In the genomic region with DNA sequence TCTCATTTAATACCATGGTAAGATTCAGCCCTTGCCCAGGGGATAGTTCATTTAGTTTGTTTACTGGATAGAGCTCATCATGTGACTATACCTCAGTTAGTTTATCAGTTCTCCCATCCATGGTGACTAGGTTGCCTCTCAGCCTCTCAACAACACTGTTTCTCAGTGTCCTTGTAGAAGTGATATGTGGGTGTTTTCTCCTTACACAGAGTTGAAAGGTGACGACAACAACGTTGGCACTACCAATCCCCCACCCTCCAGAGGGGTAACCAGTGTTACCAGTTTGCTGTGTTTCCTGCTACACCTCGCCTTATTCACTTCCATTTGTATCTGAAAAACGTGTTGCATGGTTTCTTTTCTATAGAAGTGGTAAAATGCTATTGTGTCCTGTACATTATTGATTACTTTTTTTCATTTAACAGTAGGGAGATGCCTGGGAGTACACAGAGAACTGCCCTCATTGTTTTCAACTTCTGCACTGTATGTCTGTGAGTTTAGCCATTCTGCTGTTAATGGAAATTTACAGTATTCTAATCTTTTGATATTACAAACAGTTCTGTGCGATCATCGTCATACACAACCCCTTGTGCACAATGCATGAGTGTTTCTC, we compare ENCODE assay signal across 10 cellular contexts. TPM values are rescaled to one million over a fixed set of nuclear protein-coding genes. Genes with fewer than 3 reads are reported as not detected.
A peak's percentile ranks its signal among the peaks of the same experiment; 100 is the strongest.
DNase-seq lines count a peak whose midpoint lies in the region; ATAC-seq, FAIRE-seq and TF ChIP-seq lines count a peak whose summit lies in the region.
"Had no signal": no experiment of that assay in that cellular context is flagged by ENCODE, and none has a peak within 500 bp of the region (broad histone marks: within the 10 kb centered on the region; RNA-seq: fewer than 3 reads in every experiment).

No MANE protein-coding gene starts in this region.

- WGBS in A549 (ENCODE audit: missing lambda C conversion rate): 47% methylated on average over 6 of the region's 6 CpGs
- WGBS in lung, 2 donors: 66 to 78% methylated on average over 6 of the region's 6 CpGs

- H3K27me3 ChIP-seq in KMS-11 (ENCODE audit: insufficient read depth, low read depth): no peaks in the 10 kb centered on the region
- H3K27me3 ChIP-seq in lung (ENCODE audit: control insufficient read depth, insufficient read depth): no peaks in the 10 kb centered on the region

- no peaks in the 10 kb centered on the region for H4K20me1 ChIP-seq in KMS-11 (ENCODE audit: insufficient read depth)

- POLR2A ChIA-PET in A549 (lab: Yijun Ruan, JAX): interaction anchor here (1.0 to 1.3 kb wide), 4 partner anchors 11 to 74 kb away, joined by 3 to 9 read pairs (median 3); a partner anchor contains a TSS

- H3K4me1 ChIP-seq in A549 (peaks cover 97% of the 10 kb centered on the region), KMS-11 (ENCODE audit: low read depth, poor library complexity, severe bottlenecking) (peaks cover 88% of the 10 kb centered on the region), lung (ENCODE audit: control insufficient read depth in 2 of 2, insufficient read depth in 2 of 2, low read length in 2 of 2) (peaks cover 2 to 11% of the 10 kb centered on the region in 2 donors)

- DNase-seq in A549 (ENCODE audit: low read depth in 1 of 2, low spot score in 1 of 2) (peak in 1 of 2 experiments; percentile 26), cerebellar cortex (ENCODE audit: low spot score) (peak; percentile 18), lung (ENCODE audit: low spot score) (peak; percentile 27), NCI-H2171 treated with DMSO at 0.1 percent for 48 hours (lab: John Stamatoyannopoulos, UW) (no peak), AG20443 (ENCODE audit: low spot score) (no peak), middle frontal gyrus (ENCODE audit: extremely low spot score, low spot score) (no peak)
- DNase-seq in stimulated activated CD4-positive, alpha-beta T cell treated with anti-CD3 and anti-CD28 coated beads, Interleukin-15, amount 100 ng/mL, for 24 hours: no peak

- ATAC-seq in A549 (no peak), lung (ENCODE audit: insufficient read depth, low FRiP score) (no peak)
- ATAC-seq: activated naive CD4-positive, alpha-beta T cell treated with anti-CD3 and anti-CD28 coated beads, Interleukin-2, amount 50 U/mL, for 72 hours had no signal

- H3K9me3 ChIP-seq in A549: no peaks in the 10 kb centered on the region
- H3K9me3 ChIP-seq in lung (ENCODE audit: control insufficient read depth in 2 of 2, insufficient read depth in 1 of 2, low read length in 1 of 2): no peaks in the 10 kb centered on the region

- H3K79me2 ChIP-seq in KMS-11 (ENCODE audit: insufficient read depth, low read depth): peaks cover 67% of the 10 kb centered on the region; the same call in 1 of the 2 replicates

- TF ChIP-seq EP300 in A549 (IDR thresholded peaks at IDR 0.05): no peak

- no peak overlapping the region for H3K9ac ChIP-seq in KMS-11

- TF ChIP-seq POLR2A in A549 (IDR thresholded peaks at IDR 0.05; ENCODE audit: low read length): no peak

- FAIRE-seq in A549 (lab: Jason Lieb, UNC): no peak
- FAIRE-seq: keratinocyte had no signal

- H2AFZ ChIP-seq in KMS-11 (ENCODE audit: low read depth): no peak overlapping the region

- no peak for TF ChIP-seq RAD21 in A549 (conservative IDR thresholded peaks at IDR 0.05 in 1 of 2, IDR thresholded peaks at IDR 0.05 in 1 of 2)

- CTCF ChIA-PET in A549 (lab: Yijun Ruan, JAX): interaction anchor here (1.5 kb wide), 1 partner anchor 17 kb away, joined by 4 read pairs; no protein-coding TSS in a partner anchor

- H3K4me3 ChIP-seq in A549: no peak overlapping the region
- no peak overlapping the region for H3K4me3 ChIP-seq in KMS-11 (IDR thresholded peaks at IDR 0.05; ENCODE audit: insufficient read depth, low read depth, low read length)
- H3K4me3 ChIP-seq in lung: no peak overlapping the region

- peak overlapping the region; percentile 89 for H3K4me2 ChIP-seq in A549
- no peak overlapping the region for H3K4me2 ChIP-seq in KMS-11

- H3K36me3 ChIP-seq in KMS-11 (ENCODE audit: insufficient read depth) (no peaks in the 10 kb centered on the region), lung (ENCODE audit: control insufficient read depth in 2 of 2, insufficient read depth in 2 of 2, low read length in 2 of 2) (peaks cover 15 to 26% of the 10 kb centered on the region in 2 donors)

- peak overlapping the region; percentile 43 to 57 for H3K27ac ChIP-seq in A549
- H3K27ac ChIP-seq in KMS-11: peak overlapping the region; percentile 1; the same call in 1 of the 2 replicates
- peak overlapping the region; percentile 41 to 61 for H3K27ac ChIP-seq in lung (ENCODE audit: low read depth in 1 of 2, low read length in 1 of 2)

- TF ChIP-seq CTCF in A549 (IDR thresholded peaks at IDR 0.05): no peak
- no peak for TF ChIP-seq CTCF in KMS-11 (conservative IDR thresholded peaks at IDR 0.05; ENCODE audit: low read depth, low read length)
- no peak for TF ChIP-seq CTCF in lung (IDR thresholded peaks at IDR 0.05; ENCODE audit: control extremely low read depth, extremely low read depth)

TF ChIP-seq in A549, 52 proteins besides CTCF, POLR2A, EP300 and RAD21:
- TF ChIP-seq, protein P1, sequence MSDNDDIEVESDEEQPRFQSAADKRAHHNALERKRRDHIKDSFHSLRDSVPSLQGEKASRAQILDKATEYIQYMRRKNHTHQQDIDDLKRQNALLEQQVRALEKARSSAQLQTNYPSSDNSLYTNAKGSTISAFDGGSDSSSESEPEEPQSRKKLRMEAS (IDR thresholded peaks at IDR 0.05): no peak
- TF ChIP-seq HOXA7 (CRISPR knock-in tag; IDR thresholded peaks at IDR 0.05): peak; percentile 87
- no peak for TF ChIP-seq NR3C1 (IDR thresholded peaks at IDR 0.05)
- TF ChIP-seq, protein P2, sequence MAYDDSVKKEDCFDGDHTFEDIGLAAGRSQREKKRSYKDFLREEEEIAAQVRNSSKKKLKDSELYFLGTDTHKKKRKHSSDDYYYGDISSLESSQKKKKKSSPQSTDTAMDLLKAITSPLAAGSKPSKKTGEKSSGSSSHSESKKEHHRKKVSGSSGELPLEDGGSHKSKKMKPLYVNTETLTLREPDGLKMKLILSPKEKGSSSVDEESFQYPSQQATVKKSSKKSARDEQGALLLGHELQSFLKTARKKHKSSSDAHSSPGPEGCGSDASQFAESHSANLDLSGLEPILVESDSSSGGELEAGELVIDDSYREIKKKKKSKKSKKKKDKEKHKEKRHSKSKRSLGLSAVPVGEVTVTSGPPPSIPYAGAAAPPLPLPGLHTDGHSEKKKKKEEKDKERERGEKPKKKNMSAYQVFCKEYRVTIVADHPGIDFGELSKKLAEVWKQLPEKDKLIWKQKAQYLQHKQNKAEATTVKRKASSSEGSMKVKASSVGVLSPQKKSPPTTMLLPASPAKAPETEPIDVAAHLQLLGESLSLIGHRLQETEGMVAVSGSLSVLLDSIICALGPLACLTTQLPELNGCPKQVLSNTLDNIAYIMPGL (CRISPR knock-in tag; IDR thresholded peaks at IDR 0.05; ENCODE audit: borderline replicate concordance): no peak
- peak in 1 of 2 experiments; percentile 47; a peak in 2 of 5 replicates for TF ChIP-seq JUN (IDR thresholded peaks at IDR 0.05)
- no peak for TF ChIP-seq KDM5A (IDR thresholded peaks at IDR 0.05)

RNA-seq across cellular contexts. Expression of a gene that starts 11.6 kb away (rescaled TPM):
- polyA plus RNA-seq in A549 (2011; rRNA removed): 181 and 314 TPM in 2 replicates
- 137 and 155 TPM in 2 replicates for polyA plus RNA-seq in A549 (2012; cell fraction: cytosol; rRNA removed)
- 406 and 691 TPM in 2 replicates for polyA plus RNA-seq in A549 (2012; cell fraction: nucleus; rRNA removed)
- polyA plus RNA-seq in A549 (2017; fragmentation: RNase III; extraction: RNeasy Plus Mini Kit Qiagen cat#74134 plus additional on column Dnase treatment): 1,009 to 1,407 TPM (median 1,223 TPM) in 3 replicates
- 160 and 161 TPM in 2 replicates for polyA minus RNA-seq in A549 (2011; rRNA and poly(A)+ RNA removed)
- total RNA-seq in lung: 100 to 1,000 TPM; 518 to 912 TPM
- polyA plus RNA-seq in lung: 1,000 to 10,000 TPM in 1 of 2 donors, 100 to 1,000 TPM in 1; 481 to 1,176 TPM

RNA-seq across cellular contexts. Expression of a gene that starts 47.7 kb away (rescaled TPM):
- polyA plus RNA-seq in A549 (2011; rRNA removed): 12.2 and 12.9 TPM in 2 replicates
- 30.5 and 36.6 TPM in 2 replicates for polyA plus RNA-seq in A549 (2012; cell fraction: cytosol; rRNA removed)
- polyA plus RNA-seq in A549 (2012; cell fraction: nucleus; rRNA removed): 46.7 and 62.2 TPM in 2 replicates
- 16.5 to 20.0 TPM (median 17.4 TPM) in 3 replicates for polyA plus RNA-seq in A549 (2017; fragmentation: RNase III; extraction: RNeasy Plus Mini Kit Qiagen cat#74134 plus additional on column Dnase treatment)
- 12.1 and 14.5 TPM in 2 replicates for polyA minus RNA-seq in A549 (2011; rRNA and poly(A)+ RNA removed)
- total RNA-seq in lung: 10 to 100 TPM; 18.5 to 39.9 TPM
- polyA plus RNA-seq in lung: 10 to 100 TPM; 15.8 to 25.7 TPM

RNA-seq across cellular contexts. Expression of a gene that starts 51.7 kb away (rescaled TPM):
- polyA plus RNA-seq in A549 (2011; rRNA removed) (3.1 and 4.9 TPM in 2 replicates), A549 (2017; fragmentation: RNase III; extraction: RNeasy Plus Mini Kit Qiagen cat#74134 plus additional on column Dnase treatment) (7.9 to 8.6 TPM (median 8.1 TPM) in 3 replicates), lung (1 to 10 TPM; 5.5 to 9.0 TPM)
- polyA plus RNA-seq in A549 (2012; cell fraction: cytosol; rRNA removed): 3.1 and 4.9 TPM in 2 replicates
- 12.5 and 14.9 TPM in 2 replicates for polyA plus RNA-seq in A549 (2012; cell fraction: nucleus; rRNA removed)
- polyA minus RNA-seq in A549 (2011; rRNA and poly(A)+ RNA removed): 7.0 and 9.0 TPM in 2 replicates
- 10 to 100 TPM in 1 of 2 donors, 1 to 10 TPM in 1; 7.3 to 15.6 TPM for total RNA-seq in lung

Comparison
In these comparisons a context has a peak if more than half of its experiments do, and no peak if none do; other contexts are left out.
1. DNase-seq: peak in cerebellar cortex (single experiment) and lung (single experiment); none in NCI-H2171 treated with DMSO at 0.1 percent for 48 hours (single experiment), AG20443 (single experiment), middle frontal gyrus (single experiment) and stimulated activated CD4-positive, alpha-beta T cell treated with anti-CD3 and anti-CD28 coated beads, Interleukin-15, amount 100 ng/mL, for 24 hours (single experiment).
2. H3K27ac ChIP-seq: peak in every context shown above with its lines; median percentile 51 in lung; 50 in A549; 1 in KMS-11.